8 cellular contexts compared by ENCODE assay signal in the genomic region with DNA sequence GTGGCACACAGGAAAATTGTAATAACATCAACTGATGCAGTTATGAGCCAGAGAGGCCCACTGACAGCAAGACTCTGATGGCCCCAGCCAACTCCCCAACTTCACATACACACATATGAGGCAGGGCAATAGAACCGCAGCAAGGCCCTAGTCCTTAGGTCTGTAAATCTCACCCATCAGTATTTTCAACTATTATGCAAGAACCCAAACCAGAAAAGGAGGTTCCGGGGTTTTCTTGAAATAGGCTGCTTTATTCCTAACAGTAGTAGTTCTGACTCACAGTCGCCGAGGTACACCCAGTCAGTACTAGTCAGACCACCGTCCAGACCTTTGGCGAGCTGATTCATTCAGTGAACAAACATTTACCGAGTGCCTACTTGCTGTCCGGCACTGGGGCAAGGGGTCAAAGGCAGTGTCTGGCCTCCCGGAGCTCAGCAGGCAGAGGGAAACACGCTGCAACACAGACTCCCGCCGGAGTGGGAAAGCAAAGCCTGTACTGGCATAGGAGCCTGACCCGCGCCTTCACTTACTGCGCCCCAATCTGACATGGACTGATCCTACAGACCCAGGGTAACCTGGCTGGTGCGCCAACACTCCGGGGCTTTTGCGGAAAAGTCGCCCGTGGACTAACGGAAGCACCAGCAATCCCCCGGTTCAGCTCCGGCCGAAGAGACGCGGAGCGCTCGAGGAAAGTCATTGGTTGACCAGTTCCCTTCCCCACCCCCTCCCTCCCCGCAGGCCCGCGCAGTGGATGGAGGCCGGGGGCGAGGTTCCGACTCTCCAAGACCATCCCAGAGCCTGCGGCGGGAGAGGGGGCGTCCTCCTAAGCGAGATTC. TPM values are rescaled to one million over a fixed set of nuclear protein-coding genes. Genes with fewer than 3 reads are reported as not detected.
DNase-seq lines count a peak whose midpoint lies in the region; ATAC-seq, FAIRE-seq and TF ChIP-seq lines count a peak whose summit lies in the region.

No MANE protein-coding gene starts in this region.

- CTCF ChIA-PET in Panc1 (lab: Charles Lee), result interaction anchor here (1.0 kb wide), 1 partner anchor 228 kb away, joined by 4 read pairs; no protein-coding TSS in a partner anchor

- no peaks in the 10 kb centered on the region for H3K9me3 ChIP-seq in Panc1 (ENCODE audit: control insufficient read depth, insufficient read depth, low read depth, low read length)
- H3K9me3 ChIP-seq in osteoblast (ENCODE audit: low read depth, low read length), result no peaks in the 10 kb centered on the region

- TF ChIP-seq CTCF in GM12864 (IDR thresholded peaks at IDR 0.05; ENCODE audit: low read depth, low read length, missing control alignments) (no peak), Panc1 (IDR thresholded peaks at IDR 0.05) (no peak), osteoblast (IDR thresholded peaks at IDR 0.05; ENCODE audit: extremely low read depth, low read depth, low read length) (no peak)

- H3K4me2 ChIP-seq in osteoblast (ENCODE audit: insufficient read depth, low read length), result peak overlapping the region; percentile 84

- no peaks in the 10 kb centered on the region for H3K27me3 ChIP-seq in Panc1 (ENCODE audit: control insufficient read depth, insufficient read depth, low read length)
- peaks cover 14% of the 10 kb centered on the region for H3K27me3 ChIP-seq in osteoblast (ENCODE audit: insufficient read depth, low read length)

- H3K4me1 ChIP-seq in Panc1 (ENCODE audit: control insufficient read depth, insufficient read depth, low read length) (peaks cover 10% of the 10 kb centered on the region; the same call in 1 of the 2 replicates), osteoblast (ENCODE audit: insufficient read depth, low read length) (peaks cover 4% of the 10 kb centered on the region)

- FAIRE-seq in frontal cortex (lab: Jason Lieb, UNC) (no peak), GM19239 (lab: Jason Lieb, UNC) (no peak)

- H2AFZ ChIP-seq in osteoblast (ENCODE audit: low read length), result peak overlapping the region; percentile 74

- DNase-seq in GM12864 (ENCODE audit: low read depth) (no peak), Panc1 (ENCODE audit: low read depth, low spot score) (peak; percentile 76), frontal cortex (ENCODE audit: low spot score in 2 of 2) (peak; percentile 46 to 48), osteoblast (ENCODE audit: insufficient read length, low spot score, missing footprints) (peak; percentile 99), GM19239 (ENCODE audit: insufficient read length, low spot score) (no peak), SKM-1 (lab: John Stamatoyannopoulos, UW; ENCODE audit: unreplicated experiment) (no peak)
- DNase-seq in central memory CD4-positive, alpha-beta T cell, result no peak

- H4K20me1 ChIP-seq in osteoblast (ENCODE audit: insufficient read depth, low read length), result no peaks in the 10 kb centered on the region

- no peaks in the 10 kb centered on the region for H3K36me3 ChIP-seq in Panc1 (ENCODE audit: control insufficient read depth, insufficient read depth, low read length)
- H3K36me3 ChIP-seq in osteoblast (ENCODE audit: insufficient read depth, low read length), result no peaks in the 10 kb centered on the region

- BruUV-seq in Panc1 (replicated peaks; lab: Mats Ljungman, UMichigan), result no TSS peak

- ATAC-seq in Panc1, result peak; percentile 82
- ATAC-seq in GM19023 (IDR thresholded peaks at IDR 0.05; ENCODE audit: unreplicated experiment), result no peak

- intact Hi-C loops in Panc1 (cut with micrococcal nuclease; ENCODE audit: unreplicated experiment), result loop anchor here (10.0 kb wide), 1 partner anchor 52 kb away; no protein-coding TSS in a partner anchor

- peak overlapping the region; percentile 51 for H3K4me3 ChIP-seq in GM12864 (ENCODE audit: low read depth, low read length)
- peak overlapping the region; percentile 51 to 70 for H3K4me3 ChIP-seq in Panc1 (ENCODE audit: low read depth in 2 of 2, low read length in 2 of 2)
- H3K4me3 ChIP-seq in osteoblast (ENCODE audit: insufficient read depth, low read length), result peak overlapping the region; percentile 64

- POLR2A ChIA-PET in Panc1 (lab: Charles Lee), result no interaction called here

- H3K27ac ChIP-seq in Panc1 (ENCODE audit: low read length) (peak overlapping the region; percentile 70), osteoblast (ENCODE audit: low read depth, low read length) (no peak overlapping the region)

- in situ Hi-C loops in Panc1 (cut with HindIII; ENCODE audit: low pct_unique_long_range_greater_than_20kb, low sequenced_read_pairs), result no loop called here

- H3K79me2 ChIP-seq in osteoblast (ENCODE audit: insufficient read depth, low read length), result no peaks in the 10 kb centered on the region

RNA-seq across cellular contexts. Expression of gene PLEKHA7, which starts 1.3 kb away (rescaled TPM):
- total RNA-seq in Panc1 (2021; ENCODE audit: unreplicated experiment) (11.6 TPM), frontal cortex (6.9 TPM), osteoblast (0.29 and 1.1 TPM in 2 replicates)
- polyA plus RNA-seq in Panc1 (2012; ENCODE audit: insufficient read length), result 16.7 TPM

Comparison
In these comparisons a context has a peak if more than half of its experiments do, and no peak if none do; other contexts are left out.
1. DNase-seq: peak in Panc1 (single experiment), frontal cortex (2 of 2) and osteoblast (single experiment); none in GM12864 (single experiment), central memory CD4-positive, alpha-beta T cell (single experiment), GM19239 (single experiment) and SKM-1 (single experiment).
2. Peak in every context shown above with its lines, with median percentiles within 50 percentile points of each other: H3K4me3 ChIP-seq.